ENCODE assay signal across 22 cellular contexts in genomic region chr22:42817556-42817955, GRCh38. TPM values are rescaled to one million over a fixed set of nuclear protein-coding genes. Genes with fewer than 3 reads are reported as not detected.
A peak's percentile ranks its signal among the peaks of the same experiment; 100 is the strongest.
DNase-seq lines count a peak whose midpoint lies in the region; ATAC-seq and TF ChIP-seq lines count a peak whose summit lies in the region.
"Had no signal": no experiment of that assay in that cellular context is flagged by ENCODE, and none has a peak within 500 bp of the region (broad histone marks: within the 10 kb centered on the region; RNA-seq: fewer than 3 reads in every experiment).

No MANE protein-coding gene starts in this region.

- no peak for ATAC-seq in HG03439 (IDR thresholded peaks at IDR 0.05; ENCODE audit: unreplicated experiment)
- ATAC-seq: Panc1 had no signal

- no peaks in the 10 kb centered on the region for H3K27me3 ChIP-seq in adipocyte (replicated peaks; ENCODE audit: control insufficient read depth, insufficient read depth, low read length)

- H3K4me3 Mint-ChIP-seq in osteocyte (ENCODE audit: unreplicated experiment) = no peak overlapping the region

- DNase-seq in GM03348 (ENCODE audit: low spot score) (peak; percentile 29), adipocyte (ENCODE audit: low read depth) (peak; percentile 70), fibroblast of mammary gland (ENCODE audit: low read depth) (peak; percentile 11), osteocyte (ENCODE audit: extremely low spot score, unreplicated experiment) (no peak), SW480 (ENCODE audit: low spot score) (no peak), hypothalamus (lab: John Stamatoyannopoulos, UW) (no peak)
- DNase-seq in activated T-cell treated with anti-CD3 and anti-CD28 coated beads, Interleukin-2, amount 50 U/mL, for 48 hours = no peak
- DNase-seq: 8988T, ACHN, DMS153, DND-41, NCI-H1092, NCI-H1436, NCI-H187, NCI-H2081 treated with DMSO at 0.1 percent for 48 hours, NCI-H2171, NCI-H226, NCI-H510A, NCI-H69, SHP77 had no signal

- no peak for TF ChIP-seq CTCF in fibroblast of mammary gland (conservative IDR thresholded peaks at IDR 0.05; ENCODE audit: control insufficient read depth, insufficient read depth, low read depth, low read length)
- no peak for TF ChIP-seq CTCF in osteocyte (IDR thresholded peaks at IDR 0.05)

- peaks cover 63% of the 10 kb centered on the region for H3K36me3 ChIP-seq in adipocyte (ENCODE audit: control insufficient read depth, insufficient read depth, low read length, severe bottlenecking)

- H3K27me3 Mint-ChIP-seq in osteocyte (ENCODE audit: unreplicated experiment) = no peaks in the 10 kb centered on the region

- H3K9ac ChIP-seq in adipocyte (ENCODE audit: low read length) = no peak overlapping the region

- peaks cover 51% of the 10 kb centered on the region for H3K36me3 Mint-ChIP-seq in osteocyte (ENCODE audit: unreplicated experiment)

- no peaks in the 10 kb centered on the region for H3K9me3 ChIP-seq in adipocyte (ENCODE audit: control insufficient read depth, low read length)

- no peaks in the 10 kb centered on the region for H3K9me3 Mint-ChIP-seq in osteocyte (ENCODE audit: unreplicated experiment)

- H3K4me3 ChIP-seq in adipocyte (ENCODE audit: low read length) (no peak overlapping the region), fibroblast of mammary gland (ENCODE audit: control insufficient read depth, low read depth, low read length) (no peak overlapping the region)

- H3K27ac Mint-ChIP-seq in osteocyte (ENCODE audit: unreplicated experiment) = peak overlapping the region; percentile 59

- H3K4me1 ChIP-seq in adipocyte (ENCODE audit: control insufficient read depth, insufficient read depth, low read length) = peaks cover 31% of the 10 kb centered on the region

- peaks cover 34% of the 10 kb centered on the region for H3K4me1 Mint-ChIP-seq in osteocyte (ENCODE audit: unreplicated experiment)

RNA-seq across cellular contexts. Expression of gene ARFGAP3, which starts 39.5 kb away (rescaled TPM):
- 59.1 and 61.0 TPM in 2 replicates for total RNA-seq in osteocyte

Comparison
In these comparisons a context has a peak if more than half of its experiments do, and no peak if none do; other contexts are left out.
1. DNase-seq: peak in GM03348 (single experiment), adipocyte (single experiment) and fibroblast of mammary gland (single experiment); none in osteocyte (single experiment), SW480 (single experiment), hypothalamus (0 of 51) and activated T-cell treated with anti-CD3 and anti-CD28 coated beads, Interleukin-2, amount 50 U/mL, for 48 hours (0 of 2).